ENCODE assay signal across 8 cellular contexts in the genomic region with DNA sequence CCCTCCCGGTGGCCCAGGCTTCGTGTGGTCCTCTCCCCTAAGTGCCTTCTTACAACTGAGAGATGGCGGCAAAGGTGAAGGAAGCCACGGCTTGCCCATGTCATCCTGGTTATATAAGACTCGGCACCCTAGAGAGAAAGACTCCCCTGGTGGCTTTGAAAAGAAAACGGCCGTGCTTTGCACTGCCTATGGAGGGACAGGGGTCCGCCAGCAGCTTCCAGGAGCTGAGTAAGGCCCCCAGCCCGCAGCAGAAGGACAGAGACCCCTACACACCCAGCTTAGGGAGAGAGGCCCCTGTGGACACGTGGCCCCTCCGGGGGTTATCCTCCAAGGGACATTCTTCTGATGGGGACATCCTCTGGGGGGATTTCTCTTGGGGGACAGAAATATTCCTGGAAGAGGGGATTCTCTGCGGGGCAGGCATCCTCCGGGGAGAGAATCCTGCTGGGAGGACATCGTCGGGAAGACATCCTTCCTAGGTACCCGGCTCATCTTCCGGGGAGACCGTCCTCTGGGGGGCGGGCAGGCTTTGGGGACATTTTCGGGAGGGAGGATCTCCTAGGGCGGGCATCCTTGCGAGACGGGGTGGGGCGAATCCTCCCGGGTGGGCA. TPM values are rescaled to one million over a fixed set of nuclear protein-coding genes. Genes with fewer than 3 reads are reported as not detected.
DNase-seq lines count a peak whose midpoint lies in the region; ATAC-seq, FAIRE-seq and TF ChIP-seq lines count a peak whose summit lies in the region.

No MANE protein-coding gene starts in this region.

- no peak overlapping the region for H2AK5ac ChIP-seq in mesendoderm (ENCODE audit: low read length)

- no peak overlapping the region for H4K8ac ChIP-seq in mesendoderm (ENCODE audit: low read depth, low read length)

- H3K79me2 ChIP-seq in astrocyte (ENCODE audit: insufficient read depth, low read length): peaks cover 29% of the 10 kb centered on the region
- H3K79me2 ChIP-seq in mesendoderm (ENCODE audit: control insufficient read depth, insufficient read depth, low read length): no peaks in the 10 kb centered on the region

- H3K4me3 ChIP-seq in CD8-positive, alpha-beta T cell (ENCODE audit: low read depth, low read length): peak overlapping the region; percentile 84
- H3K4me3 ChIP-seq in astrocyte (ENCODE audit: insufficient read depth, low read depth, low read length): peak overlapping the region; percentile 48
- no peak overlapping the region for H3K4me3 ChIP-seq in mesendoderm (ENCODE audit: low read length)

- peak overlapping the region; percentile 49 for H3K56ac ChIP-seq in mesendoderm (ENCODE audit: low read length)

- peaks cover 37% of the 10 kb centered on the region for H3K4me1 ChIP-seq in CD8-positive, alpha-beta T cell (ENCODE audit: insufficient read depth, low read length)
- H3K4me1 ChIP-seq in astrocyte (ENCODE audit: insufficient read depth, low read length) (peaks cover 13% of the 10 kb centered on the region), mesendoderm (ENCODE audit: control insufficient read depth, low read depth, low read length) (no peaks in the 10 kb centered on the region)

- H3K9me3 Mint-ChIP-seq in CD8-positive, alpha-beta T cell: no peaks in the 10 kb centered on the region
- H3K9me3 Mint-ChIP-seq in astrocyte (ENCODE audit: unreplicated experiment): no peaks in the 10 kb centered on the region

- H3K27ac Mint-ChIP-seq in CD8-positive, alpha-beta T cell: peak overlapping the region; percentile 95
- peak overlapping the region; percentile 69 for H3K27ac Mint-ChIP-seq in astrocyte (ENCODE audit: unreplicated experiment)

- no peak overlapping the region for H3K4ac ChIP-seq in mesendoderm (ENCODE audit: low read depth, low read length)

- no peak overlapping the region for H2BK5ac ChIP-seq in mesendoderm (ENCODE audit: low read length)

- H3K27ac ChIP-seq in CD8-positive, alpha-beta T cell (ENCODE audit: low read depth, low read length): peak overlapping the region; percentile 63
- no peak overlapping the region for H3K27ac ChIP-seq in astrocyte (ENCODE audit: low read depth, low read length)
- no peak overlapping the region for H3K27ac ChIP-seq in mesendoderm (ENCODE audit: low read depth, low read length)

- peaks cover 31% of the 10 kb centered on the region for H3K4me1 Mint-ChIP-seq in CD8-positive, alpha-beta T cell (ENCODE audit: low read depth)
- H3K4me1 Mint-ChIP-seq in astrocyte (ENCODE audit: low read depth, unreplicated experiment): peaks cover 10% of the 10 kb centered on the region

- no peaks in the 10 kb centered on the region for H3K27me3 Mint-ChIP-seq in CD8-positive, alpha-beta T cell (ENCODE audit: low read depth)
- no peaks in the 10 kb centered on the region for H3K27me3 Mint-ChIP-seq in astrocyte (ENCODE audit: low read depth, unreplicated experiment)

- POLR2A ChIA-PET in CD8-positive, alpha-beta T cell (lab: Charles Lee): interaction anchor here (1.7 to 5.1 kb wide), 2 partner anchors 9 to 153 kb away, joined by 5 to 42 read pairs; partner anchors contain the start of gene MRGBP

- peaks cover 25% of the 10 kb centered on the region for H3K36me3 ChIP-seq in CD8-positive, alpha-beta T cell (ENCODE audit: insufficient read depth, low read length)
- H3K36me3 ChIP-seq in astrocyte (ENCODE audit: insufficient read depth, low read length) (peaks cover 8% of the 10 kb centered on the region), mesendoderm (ENCODE audit: control insufficient read depth, insufficient read depth, low read length) (peaks cover 2% of the 10 kb centered on the region)

- intact Hi-C loops in CD8-positive, alpha-beta T cell (cut with DNase I, micrococcal nuclease): loop anchor here (1.0 to 10.0 kb wide), 7 partner anchors 8 to 679 kb away; partner anchors contain the start of genes CABLES2 (in 1 of the 2), GID8 (in 1 of the 2), LSM14B (in 1 of the 2) and MRGBP (in 1 of the 2)

- CTCF ChIA-PET in CD8-positive, alpha-beta T cell (lab: Charles Lee): interaction anchor here (0.8 to 1.8 kb wide), 8 partner anchors 9 to 305 kb away, joined by 3 to 6 read pairs (median 3); no protein-coding TSS in a partner anchor

- H3K23ac ChIP-seq in mesendoderm (ENCODE audit: low read length): no peak overlapping the region

- peak overlapping the region; percentile 47 for H2AFZ ChIP-seq in astrocyte (ENCODE audit: low read depth, low read length)

- H3K27me3 ChIP-seq in CD8-positive, alpha-beta T cell (ENCODE audit: insufficient read depth, low read length): no peaks in the 10 kb centered on the region
- H3K27me3 ChIP-seq in astrocyte (ENCODE audit: insufficient read depth, low read length) (no peaks in the 10 kb centered on the region), mesendoderm (ENCODE audit: insufficient read depth, low read length, poor library complexity) (no peaks in the 10 kb centered on the region)

- peak; percentile 25 for TF ChIP-seq CTCF in CD8-positive, alpha-beta T cell (IDR thresholded peaks at IDR 0.05)
- TF ChIP-seq CTCF in astrocyte (IDR thresholded peaks at IDR 0.05; ENCODE audit: insufficient read depth, low read depth, low read length): no peak

- peaks cover 47% of the 10 kb centered on the region for H4K20me1 ChIP-seq in astrocyte (ENCODE audit: insufficient read depth, low read length)

- H3K18ac ChIP-seq in mesendoderm (ENCODE audit: low read length): peak overlapping the region; percentile 19

- WGBS in mesendoderm (ENCODE audit: extremely low coverage, insufficient coverage, low lambda C conversion rate): no CpG with 5 or more reads among the region's 25 CpGs

- H3K4me2 ChIP-seq in astrocyte (ENCODE audit: low read length): peak overlapping the region; percentile 96
- H3K4me2 ChIP-seq in mesendoderm (ENCODE audit: low read length): peak overlapping the region; percentile 8

- DNase-seq in CD8-positive, alpha-beta T cell: peak in 4 of 7 experiments; percentile 21 to 68 (median 36)
- no peak for DNase-seq in astrocyte (ENCODE audit: low read depth)
- no peak for DNase-seq in mesendoderm
- no peak for DNase-seq in DMS53 treated with DMSO at 0.1 percent for 48 hours (lab: John Stamatoyannopoulos, UW; ENCODE audit: unreplicated experiment)
- no peak for DNase-seq in central memory CD4-positive, alpha-beta T cell
- no peak for DNase-seq in HuH-7 (ENCODE audit: low spot score)

- H3K4me3 Mint-ChIP-seq in CD8-positive, alpha-beta T cell: peak overlapping the region; percentile 95
- peak overlapping the region; percentile 88 for H3K4me3 Mint-ChIP-seq in astrocyte (ENCODE audit: unreplicated experiment)

- no peaks in the 10 kb centered on the region for H3K9me3 ChIP-seq in CD8-positive, alpha-beta T cell (ENCODE audit: low read length)
- no peaks in the 10 kb centered on the region for H3K9me3 ChIP-seq in astrocyte (ENCODE audit: insufficient read depth, low read depth, low read length)

- H3K9ac ChIP-seq in astrocyte (ENCODE audit: low read length): peak overlapping the region; percentile 60
- peak overlapping the region; percentile 27 for H3K9ac ChIP-seq in mesendoderm (ENCODE audit: low read length)

- H3K79me1 ChIP-seq in mesendoderm (ENCODE audit: low read length): no peaks in the 10 kb centered on the region

- H2BK15ac ChIP-seq in mesendoderm (replicated peaks; ENCODE audit: low read depth): no peak overlapping the region

- H4K5ac ChIP-seq in mesendoderm (ENCODE audit: low read length): no peak overlapping the region

- no peak for FAIRE-seq in astrocyte (lab: Jason Lieb, UNC)

- ATAC-seq in CD8-positive, alpha-beta T cell: peak; percentile 47
- ATAC-seq in HG03159 (IDR thresholded peaks at IDR 0.05; ENCODE audit: unreplicated experiment): peak; percentile 10
- ATAC-seq in GM21737 (IDR thresholded peaks at IDR 0.05; ENCODE audit: unreplicated experiment): no peak

- H2BK120ac ChIP-seq in mesendoderm (ENCODE audit: low read depth, low read length): no peak overlapping the region

- H3K36me3 Mint-ChIP-seq in CD8-positive, alpha-beta T cell: peaks cover 43% of the 10 kb centered on the region
- peaks cover 16% of the 10 kb centered on the region for H3K36me3 Mint-ChIP-seq in astrocyte (ENCODE audit: low read depth, unreplicated experiment)

RNA-seq across cellular contexts. Expression of gene OGFR, which starts 0.5 kb away (rescaled TPM):
- total RNA-seq in CD8-positive, alpha-beta T cell: 10 to 100 TPM; 47.8 to 52.2 TPM
- 93.4 and 96.5 TPM in 2 replicates for total RNA-seq in astrocyte
- polyA plus RNA-seq in mesendoderm (2013, experiment 1 of 2): 11.3 TPM
- polyA plus RNA-seq in mesendoderm (2013, experiment 2 of 2): 11.4 TPM

RNA-seq across cellular contexts. Expression of gene MRGBP, which starts 7.9 kb away (rescaled TPM):
- 1 to 10 TPM; 7.8 to 8.6 TPM for total RNA-seq in CD8-positive, alpha-beta T cell
- 18.7 and 19.3 TPM in 2 replicates for total RNA-seq in astrocyte
- polyA plus RNA-seq in mesendoderm (2013, experiment 1 of 2): 13.3 TPM
- polyA plus RNA-seq in mesendoderm (2013, experiment 2 of 2): 13.2 TPM

RNA-seq across cellular contexts. Expression of gene COL9A3, which starts 12.7 kb away (rescaled TPM):
- total RNA-seq in CD8-positive, alpha-beta T cell: not detected
- total RNA-seq in astrocyte: 43.0 and 54.3 TPM in 2 replicates
- polyA plus RNA-seq in mesendoderm (2013, experiment 1 of 2): 45.6 TPM
- polyA plus RNA-seq in mesendoderm (2013, experiment 2 of 2): 45.1 TPM

RNA-seq across cellular contexts. Expression of gene TCFL5, which starts 57.5 kb away (rescaled TPM):
- total RNA-seq in CD8-positive, alpha-beta T cell: 1 to 10 TPM; 4.3 to 4.8 TPM
- 11.0 and 13.5 TPM in 2 replicates for total RNA-seq in astrocyte
- 5.1 TPM for polyA plus RNA-seq in mesendoderm (2013, experiment 1 of 2)
- polyA plus RNA-seq in mesendoderm (2013, experiment 2 of 2): 4.8 TPM

Comparison
In these comparisons a context has a peak if more than half of its experiments do, and no peak if none do; other contexts are left out.
1. DNase-seq: peak in CD8-positive, alpha-beta T cell (4 of 7); none in astrocyte (single experiment), mesendoderm (single experiment), DMS53 treated with DMSO at 0.1 percent for 48 hours (single experiment), central memory CD4-positive, alpha-beta T cell (single experiment) and HuH-7 (single experiment).
2. RNA of gene COL9A3, which starts 12.7 kb away (total RNA-seq): 43.0 to 54.3 TPM in astrocyte; not detected in CD8-positive, alpha-beta T cell; every median in the first group is over 10 times any median in the second.